Comparison of ENCODE assay signal across 1 cellular context in the genomic region with DNA sequence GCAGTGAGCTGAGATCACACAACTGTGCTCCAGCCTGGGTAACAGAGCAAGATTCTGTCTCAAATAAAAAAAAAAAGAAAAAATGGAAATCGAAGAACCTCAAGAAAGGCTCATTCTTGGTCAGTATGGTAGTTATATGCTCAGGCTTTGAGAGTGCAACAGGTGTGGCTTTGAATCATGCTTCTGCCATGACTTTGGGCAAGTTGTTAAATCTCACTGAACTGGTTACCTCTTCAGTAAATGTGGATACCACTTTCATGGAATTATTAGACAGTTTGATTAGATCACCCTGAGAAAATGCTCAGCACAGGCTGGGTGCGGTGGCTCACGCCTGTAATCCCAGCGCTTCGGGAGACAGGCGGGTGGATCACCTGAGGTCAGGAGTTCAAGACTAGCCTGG.
TF ChIP-seq lines count a peak whose summit lies in the region.

No MANE protein-coding gene starts in this region.

TF ChIP-seq in HepG2, 621 proteins besides CTCF, POLR2A, EP300 and RAD21:
- TF ChIP-seq ZNF30 (CRISPR knock-in tag; IDR thresholded peaks at IDR 0.05) (no peak), SATB2 (CRISPR knock-in tag; IDR thresholded peaks at IDR 0.05) (no peak), YEATS2 (CRISPR knock-in tag; IDR thresholded peaks at IDR 0.05; ENCODE audit: borderline replicate concordance) (no peak), ZNF335 (CRISPR knock-in tag; IDR thresholded peaks at IDR 0.05) (no peak)
- TF ChIP-seq, protein P1, sequence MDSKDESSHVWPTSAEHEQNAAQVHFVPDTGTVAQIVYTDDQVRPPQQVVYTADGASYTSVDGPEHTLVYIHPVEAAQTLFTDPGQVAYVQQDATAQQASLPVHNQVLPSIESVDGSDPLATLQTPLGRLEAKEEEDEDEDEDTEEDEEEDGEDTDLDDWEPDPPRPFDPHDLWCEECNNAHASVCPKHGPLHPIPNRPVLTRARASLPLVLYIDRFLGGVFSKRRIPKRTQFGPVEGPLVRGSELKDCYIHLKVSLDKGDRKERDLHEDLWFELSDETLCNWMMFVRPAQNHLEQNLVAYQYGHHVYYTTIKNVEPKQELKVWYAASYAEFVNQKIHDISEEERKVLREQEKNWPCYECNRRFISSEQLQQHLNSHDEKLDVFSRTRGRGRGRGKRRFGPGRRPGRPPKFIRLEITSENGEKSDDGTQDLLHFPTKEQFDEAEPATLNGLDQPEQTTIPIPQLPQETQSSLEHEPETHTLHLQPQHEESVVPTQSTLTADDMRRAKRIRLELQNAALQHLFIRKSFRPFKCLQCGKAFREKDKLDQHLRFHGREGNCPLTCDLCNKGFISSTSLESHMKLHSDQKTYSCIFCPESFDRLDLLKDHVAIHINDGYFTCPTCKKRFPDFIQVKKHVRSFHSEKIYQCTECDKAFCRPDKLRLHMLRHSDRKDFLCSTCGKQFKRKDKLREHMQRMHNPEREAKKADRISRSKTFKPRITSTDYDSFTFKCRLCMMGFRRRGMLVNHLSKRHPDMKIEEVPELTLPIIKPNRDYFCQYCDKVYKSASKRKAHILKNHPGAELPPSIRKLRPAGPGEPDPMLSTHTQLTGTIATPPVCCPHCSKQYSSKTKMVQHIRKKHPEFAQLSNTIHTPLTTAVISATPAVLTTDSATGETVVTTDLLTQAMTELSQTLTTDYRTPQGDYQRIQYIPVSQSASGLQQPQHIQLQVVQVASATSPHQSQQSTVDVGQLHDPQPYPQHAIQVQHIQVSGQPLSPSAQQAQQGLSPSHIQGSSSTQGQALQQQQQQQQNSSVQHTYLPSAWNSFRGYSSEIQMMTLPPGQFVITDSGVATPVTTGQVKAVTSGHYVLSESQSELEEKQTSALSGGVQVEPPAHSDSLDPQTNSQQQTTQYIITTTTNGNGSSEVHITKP (CRISPR knock-in tag; IDR thresholded peaks at IDR 0.05; ENCODE audit: low read depth), result no peak
- TF ChIP-seq, protein P2, sequence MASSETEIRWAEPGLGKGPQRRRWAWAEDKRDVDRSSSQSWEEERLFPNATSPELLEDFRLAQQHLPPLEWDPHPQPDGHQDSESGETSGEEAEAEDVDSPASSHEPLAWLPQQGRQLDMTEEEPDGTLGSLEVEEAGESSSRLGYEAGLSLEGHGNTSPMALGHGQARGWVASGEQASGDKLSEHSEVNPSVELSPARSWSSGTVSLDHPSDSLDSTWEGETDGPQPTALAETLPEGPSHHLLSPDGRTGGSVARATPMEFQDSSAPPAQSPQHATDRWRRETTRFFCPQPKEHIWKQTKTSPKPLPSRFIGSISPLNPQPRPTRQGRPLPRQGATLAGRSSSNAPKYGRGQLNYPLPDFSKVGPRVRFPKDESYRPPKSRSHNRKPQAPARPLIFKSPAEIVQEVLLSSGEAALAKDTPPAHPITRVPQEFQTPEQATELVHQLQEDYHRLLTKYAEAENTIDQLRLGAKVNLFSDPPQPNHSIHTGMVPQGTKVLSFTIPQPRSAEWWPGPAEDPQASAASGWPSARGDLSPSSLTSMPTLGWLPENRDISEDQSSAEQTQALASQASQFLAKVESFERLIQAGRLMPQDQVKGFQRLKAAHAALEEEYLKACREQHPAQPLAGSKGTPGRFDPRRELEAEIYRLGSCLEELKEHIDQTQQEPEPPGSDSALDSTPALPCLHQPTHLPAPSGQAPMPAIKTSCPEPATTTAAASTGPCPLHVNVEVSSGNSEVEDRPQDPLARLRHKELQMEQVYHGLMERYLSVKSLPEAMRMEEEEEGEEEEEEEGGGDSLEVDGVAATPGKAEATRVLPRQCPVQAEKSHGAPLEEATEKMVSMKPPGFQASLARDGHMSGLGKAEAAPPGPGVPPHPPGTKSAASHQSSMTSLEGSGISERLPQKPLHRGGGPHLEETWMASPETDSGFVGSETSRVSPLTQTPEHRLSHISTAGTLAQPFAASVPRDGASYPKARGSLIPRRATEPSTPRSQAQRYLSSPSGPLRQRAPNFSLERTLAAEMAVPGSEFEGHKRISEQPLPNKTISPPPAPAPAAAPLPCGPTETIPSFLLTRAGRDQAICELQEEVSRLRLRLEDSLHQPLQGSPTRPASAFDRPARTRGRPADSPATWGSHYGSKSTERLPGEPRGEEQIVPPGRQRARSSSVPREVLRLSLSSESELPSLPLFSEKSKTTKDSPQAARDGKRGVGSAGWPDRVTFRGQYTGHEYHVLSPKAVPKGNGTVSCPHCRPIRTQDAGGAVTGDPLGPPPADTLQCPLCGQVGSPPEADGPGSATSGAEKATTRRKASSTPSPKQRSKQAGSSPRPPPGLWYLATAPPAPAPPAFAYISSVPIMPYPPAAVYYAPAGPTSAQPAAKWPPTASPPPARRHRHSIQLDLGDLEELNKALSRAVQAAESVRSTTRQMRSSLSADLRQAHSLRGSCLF (CRISPR knock-in tag; IDR thresholded peaks at IDR 0.05; ENCODE audit: borderline replicate concordance), result no peak
